23 cellular contexts compared by ENCODE assay signal in the genomic region with DNA sequence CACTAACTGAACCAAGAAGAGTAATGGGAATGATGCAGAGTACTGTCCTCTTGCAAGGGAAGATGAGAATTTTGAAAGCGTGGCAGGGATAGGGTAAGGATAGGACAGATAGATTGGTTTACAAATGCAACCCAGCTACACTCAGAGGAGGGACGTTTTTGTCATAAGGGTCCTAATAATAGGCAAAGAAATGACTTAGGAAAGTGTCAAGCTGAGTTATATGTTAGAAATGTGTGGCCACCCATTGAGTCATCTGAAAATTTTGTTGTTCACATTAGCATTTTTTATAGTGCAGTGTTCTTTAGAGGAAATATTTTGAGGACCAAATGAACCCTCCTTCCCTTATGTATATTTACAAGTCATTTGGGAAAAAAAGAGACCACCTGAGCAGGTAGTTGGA.
DNase-seq lines count a peak whose midpoint lies in the region; ATAC-seq and TF ChIP-seq lines count a peak whose summit lies in the region.
"Had no signal": no experiment of that assay in that cellular context is flagged by ENCODE, and none has a peak within 500 bp of the region (broad histone marks: within the 10 kb centered on the region; RNA-seq: fewer than 3 reads in every experiment).

No MANE protein-coding gene starts in this region.

- no peaks in the 10 kb centered on the region for H3K27me3 ChIP-seq in GM23248 (replicated peaks; ENCODE audit: insufficient read depth)
- H3K27me3 ChIP-seq in CD8-positive, alpha-beta T cell (ENCODE audit: insufficient read depth, low read length), result no peaks in the 10 kb centered on the region
- H3K27me3 ChIP-seq: neutrophil had no signal

- 47 to 50% methylated on average over 2 of the region's 2 CpGs for WGBS in GM23248 (ENCODE audit: low coverage in 1 of 2, low lambda C conversion rate in 2 of 2, missing lambda C conversion rate in 2 of 2), 2 experiments

- no peak overlapping the region for H3K4me3 Mint-ChIP-seq in WTC11
- no peak overlapping the region for H3K4me3 Mint-ChIP-seq in CD8-positive, alpha-beta T cell
- H3K4me3 Mint-ChIP-seq: activated CD8-positive, alpha-beta T cell treated with anti-CD3 and anti-CD28 coated beads for 36 hours; activated naive CD8-positive, alpha-beta T cell treated with anti-CD3 and anti-CD28 coated beads for 36 hours; brain had no signal

- peak overlapping the region; percentile 24 for H3K4me2 ChIP-seq in GM23248 (ENCODE audit: unreplicated experiment)
- H3K4me2 ChIP-seq: PC-9 had no signal

- H3K79me2 ChIP-seq in GM23248 (ENCODE audit: insufficient read depth), result no peaks in the 10 kb centered on the region

- in situ Hi-C loops in GM23248 (cut with MboI), result no loop called here

- DNase-seq in A172 (ENCODE audit: low spot score) (peak; percentile 18), GM23248 (peak; percentile 68), WTC11 (ENCODE audit: low spot score) (no peak), foreskin fibroblast (peak; percentile 45 to 67), GOT3 (lab: John Stamatoyannopoulos, UW) (no peak), NCI-H1417 (lab: John Stamatoyannopoulos, UW) (no peak)
- no peak for DNase-seq in CD8-positive, alpha-beta T cell
- DNase-seq in stimulated activated CD4-positive, alpha-beta T cell treated with anti-CD3 and anti-CD28 coated beads, Interleukin-4, amount 100 ng/mL, for 4 hours, result no peak
- DNase-seq: activated CD4-positive, alpha-beta T cell treated with anti-CD3 and anti-CD28 coated beads for 1 hour; activated CD8-positive, alpha-beta T cell treated with anti-CD3 and anti-CD28 coated beads for 36 hours; activated effector memory CD4-positive, alpha-beta T cell treated with Interleukin-2 at 50 U/mL for 16 hours; activated naive CD8-positive, alpha-beta T cell treated with anti-CD3 and anti-CD28 coated beads for 36 hours; activated T-cell treated with anti-CD3 and anti-CD28 coated beads for 4 hours; Caco-2; glutamatergic neuron; NCI-H510A treated with DMSO at 0.1 percent for 48 hours; PC-9; SHP77; stimulated activated CD8-positive, alpha-beta memory T cell treated with anti-CD3 and anti-CD28 coated beads, Interleukin-4, amount 100 ng/mL, for 48 hours had no signal

- CTCF ChIA-PET in WTC11 (lab: Charles Lee), result interaction anchor here (0.9 kb wide), 1 partner anchor 25 kb away, joined by 3 read pairs; no protein-coding TSS in a partner anchor
- CTCF ChIA-PET in CD8-positive, alpha-beta T cell (lab: Charles Lee), result no interaction called here

- H3K9me3 Mint-ChIP-seq in WTC11, result no peaks in the 10 kb centered on the region
- H3K9me3 Mint-ChIP-seq in CD8-positive, alpha-beta T cell, result no peaks in the 10 kb centered on the region
- H3K9me3 Mint-ChIP-seq: activated CD8-positive, alpha-beta T cell treated with anti-CD3 and anti-CD28 coated beads for 36 hours; activated naive CD8-positive, alpha-beta T cell treated with anti-CD3 and anti-CD28 coated beads for 36 hours; brain had no signal

- peaks cover 45% of the 10 kb centered on the region for H3K4me1 Mint-ChIP-seq in WTC11
- no peaks in the 10 kb centered on the region for H3K4me1 Mint-ChIP-seq in CD8-positive, alpha-beta T cell (ENCODE audit: low read depth)

- 0 out of 2 replicates have a peak, but pooled peaks cover 3% of the 10 kb centered on the region for H3F3A ChIP-seq in GM23248 (ENCODE audit: insufficient read depth)

- POLR2A ChIA-PET in WTC11 (lab: Charles Lee), result interaction anchor here (1.1 kb wide), 1 partner anchor 138 kb away, joined by 3 read pairs; a partner anchor contains a TSS
- POLR2A ChIA-PET in CD8-positive, alpha-beta T cell (lab: Charles Lee), result interaction anchor here (0.6 kb wide), 1 partner anchor 78 kb away, joined by 3 read pairs; no protein-coding TSS in a partner anchor

- peak overlapping the region; percentile 20; the same call in 1 of the 2 replicates for H3K27ac ChIP-seq in GM23248
- H3K27ac ChIP-seq in CD8-positive, alpha-beta T cell (ENCODE audit: low read depth, low read length), result no peak overlapping the region
- H3K27ac ChIP-seq: neutrophil, PC-9, prostate gland had no signal

- no peak overlapping the region for H2AFZ ChIP-seq in GM23248
- H2AFZ ChIP-seq: PC-9 had no signal

- no peak for TF ChIP-seq CTCF in WTC11 (IDR thresholded peaks at IDR 0.05)
- TF ChIP-seq CTCF in foreskin fibroblast (IDR thresholded peaks at IDR 0.05; ENCODE audit: low read depth, low read length), result no peak
- no peak for TF ChIP-seq CTCF in CD8-positive, alpha-beta T cell (IDR thresholded peaks at IDR 0.05)

- H3K27ac Mint-ChIP-seq in WTC11, result peak overlapping the region; percentile 54
- no peak overlapping the region for H3K27ac Mint-ChIP-seq in CD8-positive, alpha-beta T cell
- H3K27ac Mint-ChIP-seq: activated CD8-positive, alpha-beta T cell treated with anti-CD3 and anti-CD28 coated beads for 36 hours; activated naive CD8-positive, alpha-beta T cell treated with anti-CD3 and anti-CD28 coated beads for 36 hours; brain had no signal

- H3K36me3 Mint-ChIP-seq in WTC11, result no peaks in the 10 kb centered on the region; the same call in none of the 2 replicates
- no peaks in the 10 kb centered on the region for H3K36me3 Mint-ChIP-seq in CD8-positive, alpha-beta T cell
- H3K36me3 Mint-ChIP-seq: activated naive CD8-positive, alpha-beta T cell treated with anti-CD3 and anti-CD28 coated beads for 36 hours had no signal

- intact Hi-C loops in CD8-positive, alpha-beta T cell (cut with DNase I, micrococcal nuclease), result no loop called here

- H3K4me3 ChIP-seq in GM23248, result no peak overlapping the region
- H3K4me3 ChIP-seq in foreskin fibroblast (ENCODE audit: low read depth in 1 of 2, low read length in 2 of 2), result no peak overlapping the region
- no peak overlapping the region for H3K4me3 ChIP-seq in CD8-positive, alpha-beta T cell (ENCODE audit: low read depth, low read length)
- H3K4me3 ChIP-seq: K562, PC-9, prostate gland had no signal

- no peak for ATAC-seq in WTC11
- no peak for ATAC-seq in CD8-positive, alpha-beta T cell
- ATAC-seq: activated CD8-positive, alpha-beta T cell treated with anti-CD3 and anti-CD28 coated beads for 36 hours; K562 had no signal

- H3K9ac ChIP-seq in GM23248, result no peak overlapping the region

- H3K4me1 ChIP-seq in GM23248 (ENCODE audit: insufficient read depth), result peaks cover 18% of the 10 kb centered on the region
- no peaks in the 10 kb centered on the region for H3K4me1 ChIP-seq in CD8-positive, alpha-beta T cell (ENCODE audit: insufficient read depth, low read length)
- H3K4me1 ChIP-seq: Caco-2, prostate gland had no signal

- H3K9me2 ChIP-seq in GM23248 (ENCODE audit: insufficient read depth), result no peaks in the 10 kb centered on the region

- H3K36me3 ChIP-seq in GM23248 (ENCODE audit: low read depth), result no peaks in the 10 kb centered on the region
- no peaks in the 10 kb centered on the region for H3K36me3 ChIP-seq in CD8-positive, alpha-beta T cell (ENCODE audit: insufficient read depth, low read length)
- H3K36me3 ChIP-seq: neutrophil, prostate gland had no signal

- H3K27me3 Mint-ChIP-seq in WTC11 (ENCODE audit: low read depth), result no peaks in the 10 kb centered on the region
- no peaks in the 10 kb centered on the region for H3K27me3 Mint-ChIP-seq in CD8-positive, alpha-beta T cell (ENCODE audit: low read depth)
- H3K27me3 Mint-ChIP-seq: activated CD8-positive, alpha-beta T cell treated with anti-CD3 and anti-CD28 coated beads for 36 hours; activated naive CD8-positive, alpha-beta T cell treated with anti-CD3 and anti-CD28 coated beads for 36 hours; brain had no signal

- no peaks in the 10 kb centered on the region for H4K20me1 ChIP-seq in GM23248 (ENCODE audit: insufficient read depth)

- no peaks in the 10 kb centered on the region for H3K9me3 ChIP-seq in GM23248 (ENCODE audit: low read depth)
- H3K9me3 ChIP-seq in CD8-positive, alpha-beta T cell (ENCODE audit: low read length), result no peaks in the 10 kb centered on the region
- H3K9me3 ChIP-seq: Caco-2, neutrophil, prostate gland had no signal

TF ChIP-seq in WTC11, 78 proteins besides CTCF, POLR2A, EP300 and RAD21:
- no peak for TF ChIP-seq JUN (CRISPR knock-in tag; IDR thresholded peaks at IDR 0.05)

Comparison
In these comparisons a context has a peak if more than half of its experiments do, and no peak if none do; other contexts are left out.
1. DNase-seq: peak in A172 (single experiment), GM23248 (single experiment) and foreskin fibroblast (2 of 2); none in WTC11 (single experiment), GOT3 (single experiment), CD8-positive, alpha-beta T cell (0 of 7), NCI-H1417 (0 of 3) and stimulated activated CD4-positive, alpha-beta T cell treated with anti-CD3 and anti-CD28 coated beads, Interleukin-4, amount 100 ng/mL, for 4 hours (0 of 2).